ENCODE assay signal across 9 cellular contexts in genomic region chr17:42780816-42781638, GRCh38. TPM values are rescaled to one million over a fixed set of nuclear protein-coding genes. Genes with fewer than 3 reads are reported as not detected.
A peak's percentile ranks its signal among the peaks of the same experiment; 100 is the strongest.
DNase-seq lines count a peak whose midpoint lies in the region; ATAC-seq, FAIRE-seq and TF ChIP-seq lines count a peak whose summit lies in the region.
"Had no signal": no experiment of that assay in that cellular context is flagged by ENCODE, and none has a peak within 500 bp of the region (broad histone marks: within the 10 kb centered on the region; RNA-seq: fewer than 3 reads in every experiment).

No MANE protein-coding gene starts in this region.

- DNase-seq in NCI-H2227 (lab: John Stamatoyannopoulos, UW; ENCODE audit: unreplicated experiment) = peak; percentile 64
- no peak for DNase-seq in NCI-H2227 treated with DMSO at 0.1 percent for 48 hours (lab: John Stamatoyannopoulos, UW)
- peak in 1 of 4 experiments; percentile 29 for DNase-seq in K562 (ENCODE audit: extremely low read depth in 1 of 4, low spot score in 3 of 4)
- peak; percentile 28 for DNase-seq in iPS-NIHi11 (ENCODE audit: low spot score)
- peak; percentile 69 for DNase-seq in spleen
- no peak for DNase-seq in NK-92 (lab: John Stamatoyannopoulos, UW; ENCODE audit: unreplicated experiment)
- DNase-seq in HPDE6-E6E7 (ENCODE audit: extremely low spot score) = no peak
- DNase-seq: AML-193 had no signal

- POLR2A ChIA-PET in K562 (lab: Yijun Ruan, JAX) = interaction anchor here (0.6 to 5.2 kb wide), 14 partner anchors 7 to 233 kb away, joined by 3 to 47 read pairs (median 4); partner anchors contain the start of genes BECN1, CNTD1, COA3 and VPS25

- H3K4me1 ChIP-seq in K562 (replicated peaks in 1 of 2; ENCODE audit: control insufficient read depth in 2 of 2, insufficient read depth in 2 of 2, low read length in 2 of 2) (peaks cover 43 to 77% of the 10 kb centered on the region in 2 experiments; a peak in 4 of 5 replicates), spleen (peaks cover 8 to 61% (median 37%) of the 10 kb centered on the region in 6 donors)

- in situ Hi-C loops in K562 (cut with MboI) = no loop called here

- peak; percentile 15 for FAIRE-seq in K562 (lab: Jason Lieb, UNC)

- H3K4me3 ChIP-seq in K562 (peak overlapping the region; percentile 53), spleen (peak overlapping the region in 5 of 8 donors; percentile 2 to 57 (median 24))

- 2% methylated on average over 35 of the region's 45 CpGs for WGBS in K562 (ENCODE audit: insufficient coverage, low coverage, missing lambda C conversion rate)
- WGBS in spleen, 5 donors = 7 to 10% (median 7%) methylated on average over 40 to 45 of the region's 45 CpGs

- H3K9ac ChIP-seq in K562 (ENCODE audit: insufficient read depth in 1 of 2, low read depth in 2 of 2, low read length in 2 of 2) = peak overlapping the region; percentile 82 to 98

- no peaks in the 10 kb centered on the region for H3K9me1 ChIP-seq in K562 (ENCODE audit: control insufficient read depth, insufficient read depth, low read length)

- intact Hi-C loops in K562 (cut with micrococcal nuclease) (no loop called here), spleen (cut with DNase I; ENCODE audit: low total_unique reads) (no loop called here)

- peaks cover 39% of the 10 kb centered on the region for H3K79me2 ChIP-seq in K562 (ENCODE audit: control insufficient read depth, insufficient read depth, low read length)

- H3K27ac ChIP-seq in K562 (ENCODE audit: extremely low read depth, low read depth, low read length) (peak overlapping the region; percentile 85), spleen (no peak overlapping the region)

- TF ChIP-seq CTCF in K562 (IDR thresholded peaks at IDR 0.05 in 2 of 3, conservative IDR thresholded peaks at IDR 0.05 in 1 of 3; ENCODE audit: insufficient read depth in 2 of 3, low read depth in 1 of 3, low read length in 3 of 3) (no peak), spleen (IDR thresholded peaks at IDR 0.05 in 8 of 11, conservative IDR thresholded peaks at IDR 0.05 in 3 of 11) (no peak)

- peak overlapping the region; percentile 69; the same call in 1 of the 2 replicates for H2AFZ ChIP-seq in K562 (ENCODE audit: low read depth, low read length)

- TF ChIP-seq RAD21 in K562 (CRISPR knock-in tag; conservative IDR thresholded peaks at IDR 0.05 in 1 of 2, IDR thresholded peaks at IDR 0.05 in 1 of 2) = no peak

- CTCF ChIA-PET in K562 (lab: Yijun Ruan, JAX; ENCODE audit: low intra/inter-chr PET ratio) = interaction anchor here (0.6 kb wide), 1 partner anchor 62 kb away, joined by 3 read pairs; no protein-coding TSS in a partner anchor

- H3K36me3 ChIP-seq in K562 (ENCODE audit: control insufficient read depth, insufficient read depth, low read length) = peaks cover 71% of the 10 kb centered on the region
- H3K36me3 ChIP-seq in spleen = peaks cover 3 to 43% (median 38%) of the 10 kb centered on the region in 6 donors

- no peak for TF ChIP-seq POLR2A in K562 (conservative IDR thresholded peaks at IDR 0.05)
- no peak for TF ChIP-seq POLR2A in spleen (IDR thresholded peaks at IDR 0.05)

- TF ChIP-seq EP300 in K562 (IDR thresholded peaks at IDR 0.05; ENCODE audit: low read length) = no peak

- no peaks in the 10 kb centered on the region for H4K20me1 ChIP-seq in K562 (replicated peaks; ENCODE audit: control insufficient read depth, insufficient read depth, low read length)

- ATAC-seq in K562 = peak; percentile 25
- ATAC-seq in GM19467 (IDR thresholded peaks at IDR 0.05; ENCODE audit: unreplicated experiment) = no peak

- H3K9me3 ChIP-seq in K562 (replicated peaks; ENCODE audit: control insufficient read depth, insufficient read depth, low read depth, low read length) = no peaks in the 10 kb centered on the region
- no peaks in the 10 kb centered on the region for H3K9me3 ChIP-seq in spleen

- BruUV-seq in K562 (replicated peaks; lab: Mats Ljungman, UMichigan) = no TSS peak

- peak overlapping the region; percentile 76 for H3K4me2 ChIP-seq in K562 (ENCODE audit: insufficient read depth, low read length)

- H3K27me3 ChIP-seq in K562 (ENCODE audit: control insufficient read depth in 2 of 2, insufficient read depth in 2 of 2, low read length in 2 of 2) (no peaks in the 10 kb centered on the region), spleen (replicated peaks in 1 of 7) (peaks cover 0 to 64% (median 55%) of the 10 kb centered on the region in 7 donors)

RNA-seq across cellular contexts. Expression of gene WNK4, which starts 0.6 kb away (rescaled TPM):
- 56.6 and 102 TPM in 2 replicates for total RNA-seq in K562 (2011; cell fraction: chromatin; rRNA removed; ENCODE audit: low replicate concordance)
- total RNA-seq in K562 (2011; cell fraction: nucleolus; rRNA removed) = 38.3 and 45.0 TPM in 2 replicates
- 42.1 and 65.4 TPM in 2 replicates for total RNA-seq in K562 (2011; cell fraction: nucleoplasm; rRNA removed)
- total RNA-seq in K562 (2014; rRNA removed) (4.5 and 5.8 TPM in 2 replicates), K562 (2014; rRNA removed; fragmentation: Illumina TruSeq; extraction: Trizol) (2.0 and 2.6 TPM in 2 replicates), K562 (2015; rRNA removed; fragmentation: Illumina TruSeq; extraction: Trizol) (2.7 and 4.4 TPM in 2 replicates), K562 (2021) (21.1 and 25.8 TPM in 2 replicates), spleen (under 1 TPM in 3 of 7 donors, not detected in 4; 0.10 to 0.52 (median 0.41) TPM)
- polyA plus RNA-seq in K562 (2011; rRNA removed) (4.8 and 8.1 TPM in 2 replicates), K562 (2014; fragmentation: Illumina TruSeq; extraction: Trizol) (11.8 and 15.2 TPM in 2 replicates), K562 (2014; fragmentation: Nextera tagmentation; extraction: Ambion mirVana) (under 1 TPM; 0.32 to 0.38 TPM), K562 (2014; rRNA removed) (15.8 and 17.7 TPM in 2 replicates), spleen (under 1 TPM in 2 of 3 donors, not detected in 1; 0.04 to 0.06 TPM)
- 4.4 and 6.6 TPM in 2 replicates for polyA plus RNA-seq in K562 (2011; cell fraction: cytosol; rRNA removed)
- 30.5 and 60.6 TPM in 2 replicates for polyA plus RNA-seq in K562 (2011; cell fraction: nucleus; rRNA removed)
- polyA plus RNA-seq in K562 (2012) = 10.1 and 14.7 TPM in 2 replicates
- 2.3 and 3.2 TPM in 2 replicates for polyA minus RNA-seq in K562 (2011; rRNA and poly(A)+ RNA removed)
- polyA minus RNA-seq in K562 (2011; cell fraction: cytosol; rRNA and poly(A)+ RNA removed) = 9.8 and 11.6 TPM in 2 replicates
- 15.8 and 18.0 TPM in 2 replicates for polyA minus RNA-seq in K562 (2011; cell fraction: nucleus; rRNA and poly(A)+ RNA removed)

RNA-seq across cellular contexts. Expression of gene VPS25, which starts 7.8 kb away (rescaled TPM):
- 87.9 and 145 TPM in 2 replicates for total RNA-seq in K562 (2011; cell fraction: chromatin; rRNA removed; ENCODE audit: low replicate concordance)
- total RNA-seq in K562 (2011; cell fraction: nucleolus; rRNA removed) = 135 and 143 TPM in 2 replicates
- 133 and 158 TPM in 2 replicates for total RNA-seq in K562 (2011; cell fraction: nucleoplasm; rRNA removed)
- 131 and 139 TPM in 2 replicates for total RNA-seq in K562 (2014; rRNA removed)
- total RNA-seq in K562 (2014; rRNA removed; fragmentation: Illumina TruSeq; extraction: Trizol) = 132 and 148 TPM in 2 replicates
- 123 and 130 TPM in 2 replicates for total RNA-seq in K562 (2015; rRNA removed; fragmentation: Illumina TruSeq; extraction: Trizol)
- total RNA-seq in K562 (2021) = 131 TPM in 2 replicates
- 210 and 280 TPM in 2 replicates for polyA plus RNA-seq in K562 (2011; rRNA removed)
- polyA plus RNA-seq in K562 (2011; cell fraction: cytosol; rRNA removed) = 205 and 306 TPM in 2 replicates
- 128 and 165 TPM in 2 replicates for polyA plus RNA-seq in K562 (2011; cell fraction: nucleus; rRNA removed)
- polyA plus RNA-seq in K562 (2012) = 111 and 130 TPM in 2 replicates
- 203 and 223 TPM in 2 replicates for polyA plus RNA-seq in K562 (2014; fragmentation: Illumina TruSeq; extraction: Trizol)
- 100 to 1,000 TPM; 292 to 352 TPM for polyA plus RNA-seq in K562 (2014; fragmentation: Nextera tagmentation; extraction: Ambion mirVana)
- polyA plus RNA-seq in K562 (2014; rRNA removed) = 178 and 180 TPM in 2 replicates
- 65.7 and 110 TPM in 2 replicates for polyA minus RNA-seq in K562 (2011; rRNA and poly(A)+ RNA removed)
- 31.2 and 49.0 TPM in 2 replicates for polyA minus RNA-seq in K562 (2011; cell fraction: cytosol; rRNA and poly(A)+ RNA removed)
- polyA minus RNA-seq in K562 (2011; cell fraction: nucleus; rRNA and poly(A)+ RNA removed) = 47.7 and 60.9 TPM in 2 replicates
- total RNA-seq in spleen = 10 to 100 TPM; 29.6 to 41.1 (median 34.5) TPM
- polyA plus RNA-seq in spleen = 10 to 100 TPM; 31.0 to 47.7 (median 41.4) TPM

RNA-seq across cellular contexts. Expression of gene COA3, which starts 17.5 kb away (rescaled TPM):
- total RNA-seq in K562 (2011; cell fraction: chromatin; rRNA removed; ENCODE audit: low replicate concordance) = 15.4 and 24.3 TPM in 2 replicates
- 23.4 and 24.0 TPM in 2 replicates for total RNA-seq in K562 (2011; cell fraction: nucleolus; rRNA removed)
- total RNA-seq in K562 (2011; cell fraction: nucleoplasm; rRNA removed) = 23.2 and 30.9 TPM in 2 replicates
- 49.6 and 67.7 TPM in 2 replicates for total RNA-seq in K562 (2014; rRNA removed)
- 50.0 and 52.5 TPM in 2 replicates for total RNA-seq in K562 (2014; rRNA removed; fragmentation: Illumina TruSeq; extraction: Trizol)
- 60.9 and 65.9 TPM in 2 replicates for total RNA-seq in K562 (2015; rRNA removed; fragmentation: Illumina TruSeq; extraction: Trizol)
- 53.4 and 56.3 TPM in 2 replicates for total RNA-seq in K562 (2021)
- polyA plus RNA-seq in K562 (2011; rRNA removed) = 36.6 and 69.9 TPM in 2 replicates
- polyA plus RNA-seq in K562 (2011; cell fraction: cytosol; rRNA removed) = 53.2 and 109 TPM in 2 replicates
- polyA plus RNA-seq in K562 (2011; cell fraction: nucleus; rRNA removed) = 22.7 and 31.7 TPM in 2 replicates
- polyA plus RNA-seq in K562 (2012) = 37.9 and 76.7 TPM in 2 replicates
- polyA plus RNA-seq in K562 (2014; fragmentation: Illumina TruSeq; extraction: Trizol) = 74.9 and 76.1 TPM in 2 replicates
- polyA plus RNA-seq in K562 (2014; fragmentation: Nextera tagmentation; extraction: Ambion mirVana) = 100 to 1,000 TPM; 113 to 153 TPM
- 61.4 and 74.4 TPM in 2 replicates for polyA plus RNA-seq in K562 (2014; rRNA removed)
- polyA minus RNA-seq in K562 (2011; rRNA and poly(A)+ RNA removed) = 16.6 and 31.2 TPM in 2 replicates
- 5.0 and 19.4 TPM in 2 replicates for polyA minus RNA-seq in K562 (2011; cell fraction: cytosol; rRNA and poly(A)+ RNA removed)
- polyA minus RNA-seq in K562 (2011; cell fraction: nucleus; rRNA and poly(A)+ RNA removed) = 9.8 and 16.0 TPM in 2 replicates
- 10 to 100 TPM; 30.0 to 62.0 (median 39.0) TPM for total RNA-seq in spleen
- 100 to 1,000 TPM in 1 of 3 donors, 10 to 100 TPM in 2; 65.6 to 126 (median 97.1) TPM for polyA plus RNA-seq in spleen

RNA-seq across cellular contexts. Expression of gene CNTD1, which starts 17.6 kb away (rescaled TPM):
- total RNA-seq in K562 (2011; cell fraction: chromatin; rRNA removed; ENCODE audit: low replicate concordance) = 0.30 and 0.32 TPM in 2 replicates
- total RNA-seq in K562 (2011; cell fraction: nucleolus; rRNA removed) = not detected in 2 replicates
- total RNA-seq in K562 (2011; cell fraction: nucleoplasm; rRNA removed) = not detected in 2 replicates
- total RNA-seq in K562 (2014; rRNA removed) = 0.20 and 0.54 TPM in 2 replicates
- total RNA-seq in K562 (2014; rRNA removed; fragmentation: Illumina TruSeq; extraction: Trizol) = 0.22 and 0.57 TPM in 2 replicates
- 0.23 TPM in 1 of 2 replicates, not detected in the other for total RNA-seq in K562 (2015; rRNA removed; fragmentation: Illumina TruSeq; extraction: Trizol)
- total RNA-seq in K562 (2021) = 0.20 TPM in 1 of 2 replicates, not detected in the other
- 0.22 and 0.59 TPM in 2 replicates for polyA plus RNA-seq in K562 (2011; rRNA removed)
- polyA plus RNA-seq in K562 (2011; cell fraction: cytosol; rRNA removed) = 0.04 and 0.15 TPM in 2 replicates
- polyA plus RNA-seq in K562 (2011; cell fraction: nucleus; rRNA removed) = not detected in 2 replicates
- 0.70 and 1.0 TPM in 2 replicates for polyA plus RNA-seq in K562 (2012)
- 0.27 and 0.48 TPM in 2 replicates for polyA plus RNA-seq in K562 (2014; fragmentation: Illumina TruSeq; extraction: Trizol)
- under 1 TPM; 0.74 to 0.86 TPM for polyA plus RNA-seq in K562 (2014; fragmentation: Nextera tagmentation; extraction: Ambion mirVana)
- polyA plus RNA-seq in K562 (2014; rRNA removed) = 0.07 and 0.12 TPM in 2 replicates
- polyA minus RNA-seq in K562 (2011; rRNA and poly(A)+ RNA removed) = 0.32 TPM in 1 of 2 replicates, not detected in the other
- polyA minus RNA-seq in K562 (2011; cell fraction: cytosol; rRNA and poly(A)+ RNA removed) = not detected in 2 replicates
- not detected in 2 replicates for polyA minus RNA-seq in K562 (2011; cell fraction: nucleus; rRNA and poly(A)+ RNA removed)
- total RNA-seq in spleen = not detected
- polyA plus RNA-seq in spleen = under 1 TPM; 0.17 to 0.26 (median 0.24) TPM

RNA-seq across cellular contexts. Expression of gene RAMP2, which starts 20.0 kb away (rescaled TPM):
- not detected in 2 replicates for total RNA-seq in K562 (2011; cell fraction: chromatin; rRNA removed; ENCODE audit: low replicate concordance)
- not detected in 2 replicates for total RNA-seq in K562 (2011; cell fraction: nucleolus; rRNA removed)
- not detected in 2 replicates for total RNA-seq in K562 (2011; cell fraction: nucleoplasm; rRNA removed)
- total RNA-seq in K562 (2014; rRNA removed) (not detected in 2 replicates), K562 (2014; rRNA removed; fragmentation: Illumina TruSeq; extraction: Trizol) (not detected in 2 replicates), K562 (2015; rRNA removed; fragmentation: Illumina TruSeq; extraction: Trizol) (not detected in 2 replicates), K562 (2021) (not detected in 2 replicates), spleen (10 to 100 TPM in 6 of 7 donors, 1 to 10 TPM in 1; 9.7 to 34.3 (median 27.0) TPM)
- polyA plus RNA-seq in K562 (2011; rRNA removed) (not detected in 2 replicates), K562 (2014; fragmentation: Illumina TruSeq; extraction: Trizol) (not detected in 2 replicates), K562 (2014; fragmentation: Nextera tagmentation; extraction: Ambion mirVana) (not detected), K562 (2014; rRNA removed) (not detected in 2 replicates), spleen (10 to 100 TPM; 21.5 to 51.7 (median 36.0) TPM)
- not detected in 2 replicates for polyA plus RNA-seq in K562 (2011; cell fraction: cytosol; rRNA removed)
- not detected in 2 replicates for polyA plus RNA-seq in K562 (2011; cell fraction: nucleus; rRNA removed)
- polyA plus RNA-seq in K562 (2012) = not detected in 2 replicates
- not detected in 2 replicates for polyA minus RNA-seq in K562 (2011; rRNA and poly(A)+ RNA removed)
- polyA minus RNA-seq in K562 (2011; cell fraction: cytosol; rRNA and poly(A)+ RNA removed) = not detected in 2 replicates
- not detected in 2 replicates for polyA minus RNA-seq in K562 (2011; cell fraction: nucleus; rRNA and poly(A)+ RNA removed)

Comparison
In these comparisons a context has a peak if more than half of its experiments do, and no peak if none do; other contexts are left out.
1. DNase-seq: peak in NCI-H2227 (single experiment), iPS-NIHi11 (single experiment) and spleen (single experiment); none in NCI-H2227 treated with DMSO at 0.1 percent for 48 hours (single experiment), NK-92 (single experiment) and HPDE6-E6E7 (single experiment).